In genomic region chr16:25095636-25096035, GRCh38 we compare ENCODE assay signal across 7 cellular contexts.
"Had no signal": no experiment of that assay in that cellular context is flagged by ENCODE, and none has a peak within 500 bp of the region (broad histone marks: within the 10 kb centered on the region; RNA-seq: fewer than 3 reads in every experiment).

No MANE protein-coding gene starts in this region.

- DNase-seq: GM23248, GOT3, H7, HCEC 1CT, KBM-7 had no signal

- H3K27ac ChIP-seq: GM23248, KMS-11 had no signal

- H3K9me3 Mint-ChIP-seq: IgD-negative memory B cell had no signal

- H3K9ac ChIP-seq: GM23248, KMS-11 had no signal

- H3K4me3 Mint-ChIP-seq: IgD-negative memory B cell had no signal

- H2AFZ ChIP-seq: GM23248 had no signal

- H3K4me2 ChIP-seq: KMS-11 had no signal

- H3K4me3 ChIP-seq: GM23248 had no signal

- H3K27me3 Mint-ChIP-seq: IgD-negative memory B cell had no signal
